2 cellular contexts compared by ENCODE assay signal in the genomic region with DNA sequence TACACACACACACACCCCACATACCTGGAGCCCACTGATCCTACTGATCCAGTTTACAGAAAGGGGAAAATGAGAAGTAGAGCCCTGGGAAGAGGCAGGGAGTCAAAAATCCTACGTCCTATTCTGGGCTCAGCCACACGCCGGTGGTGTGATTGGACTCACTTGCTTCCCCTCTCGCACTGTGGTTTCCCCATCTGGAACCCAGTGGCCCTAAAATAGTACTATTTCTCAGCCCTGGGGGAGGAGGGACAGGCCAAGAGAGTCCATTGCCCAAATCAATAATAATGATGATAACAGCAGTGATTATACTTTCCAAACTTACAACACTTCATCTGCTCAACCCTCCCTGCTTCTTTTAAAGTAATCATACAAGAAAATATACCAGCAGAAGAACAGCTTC.
TF ChIP-seq lines count a peak whose summit lies in the region.

No MANE protein-coding gene starts in this region.

TF ChIP-seq in liver, 16 proteins besides CTCF, POLR2A, EP300 and RAD21:
- peak; percentile 68 for TF ChIP-seq YY1 (IDR thresholded peaks at IDR 0.05)
- TF ChIP-seq, protein P1, sequence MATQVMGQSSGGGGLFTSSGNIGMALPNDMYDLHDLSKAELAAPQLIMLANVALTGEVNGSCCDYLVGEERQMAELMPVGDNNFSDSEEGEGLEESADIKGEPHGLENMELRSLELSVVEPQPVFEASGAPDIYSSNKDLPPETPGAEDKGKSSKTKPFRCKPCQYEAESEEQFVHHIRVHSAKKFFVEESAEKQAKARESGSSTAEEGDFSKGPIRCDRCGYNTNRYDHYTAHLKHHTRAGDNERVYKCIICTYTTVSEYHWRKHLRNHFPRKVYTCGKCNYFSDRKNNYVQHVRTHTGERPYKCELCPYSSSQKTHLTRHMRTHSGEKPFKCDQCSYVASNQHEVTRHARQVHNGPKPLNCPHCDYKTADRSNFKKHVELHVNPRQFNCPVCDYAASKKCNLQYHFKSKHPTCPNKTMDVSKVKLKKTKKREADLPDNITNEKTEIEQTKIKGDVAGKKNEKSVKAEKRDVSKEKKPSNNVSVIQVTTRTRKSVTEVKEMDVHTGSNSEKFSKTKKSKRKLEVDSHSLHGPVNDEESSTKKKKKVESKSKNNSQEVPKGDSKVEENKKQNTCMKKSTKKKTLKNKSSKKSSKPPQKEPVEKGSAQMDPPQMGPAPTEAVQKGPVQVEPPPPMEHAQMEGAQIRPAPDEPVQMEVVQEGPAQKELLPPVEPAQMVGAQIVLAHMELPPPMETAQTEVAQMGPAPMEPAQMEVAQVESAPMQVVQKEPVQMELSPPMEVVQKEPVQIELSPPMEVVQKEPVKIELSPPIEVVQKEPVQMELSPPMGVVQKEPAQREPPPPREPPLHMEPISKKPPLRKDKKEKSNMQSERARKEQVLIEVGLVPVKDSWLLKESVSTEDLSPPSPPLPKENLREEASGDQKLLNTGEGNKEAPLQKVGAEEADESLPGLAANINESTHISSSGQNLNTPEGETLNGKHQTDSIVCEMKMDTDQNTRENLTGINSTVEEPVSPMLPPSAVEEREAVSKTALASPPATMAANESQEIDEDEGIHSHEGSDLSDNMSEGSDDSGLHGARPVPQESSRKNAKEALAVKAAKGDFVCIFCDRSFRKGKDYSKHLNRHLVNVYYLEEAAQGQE (IDR thresholded peaks at IDR 0.05): peak; percentile 54
- no peak for TF ChIP-seq GABPA (IDR thresholded peaks at IDR 0.05 in 1 of 2, conservative IDR thresholded peaks at IDR 0.05 in 1 of 2)
- peak; percentile 32 for TF ChIP-seq HNF4G (IDR thresholded peaks at IDR 0.05)
- TF ChIP-seq FOXA2 (IDR thresholded peaks at IDR 0.05): peak; percentile 40
- TF ChIP-seq, protein P2, sequence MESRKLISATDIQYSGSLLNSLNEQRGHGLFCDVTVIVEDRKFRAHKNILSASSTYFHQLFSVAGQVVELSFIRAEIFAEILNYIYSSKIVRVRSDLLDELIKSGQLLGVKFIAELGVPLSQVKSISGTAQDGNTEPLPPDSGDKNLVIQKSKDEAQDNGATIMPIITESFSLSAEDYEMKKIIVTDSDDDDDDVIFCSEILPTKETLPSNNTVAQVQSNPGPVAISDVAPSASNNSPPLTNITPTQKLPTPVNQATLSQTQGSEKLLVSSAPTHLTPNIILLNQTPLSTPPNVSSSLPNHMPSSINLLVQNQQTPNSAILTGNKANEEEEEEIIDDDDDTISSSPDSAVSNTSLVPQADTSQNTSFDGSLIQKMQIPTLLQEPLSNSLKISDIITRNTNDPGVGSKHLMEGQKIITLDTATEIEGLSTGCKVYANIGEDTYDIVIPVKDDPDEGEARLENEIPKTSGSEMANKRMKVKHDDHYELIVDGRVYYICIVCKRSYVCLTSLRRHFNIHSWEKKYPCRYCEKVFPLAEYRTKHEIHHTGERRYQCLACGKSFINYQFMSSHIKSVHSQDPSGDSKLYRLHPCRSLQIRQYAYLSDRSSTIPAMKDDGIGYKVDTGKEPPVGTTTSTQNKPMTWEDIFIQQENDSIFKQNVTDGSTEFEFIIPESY (IDR thresholded peaks at IDR 0.05): peak; percentile 65
- peak; percentile 76 for TF ChIP-seq SP1 (IDR thresholded peaks at IDR 0.05)
- no peak for TF ChIP-seq FOXA1 (IDR thresholded peaks at IDR 0.05)
- no peak for TF ChIP-seq TAF1 (conservative IDR thresholded peaks at IDR 0.05)
- TF ChIP-seq HNF4A (conservative IDR thresholded peaks at IDR 0.05): peak; percentile 79 to 83
- TF ChIP-seq RXRA (IDR thresholded peaks at IDR 0.05): peak; percentile 87 to 93
- TF ChIP-seq JUND (IDR thresholded peaks at IDR 0.05): peak; percentile 60 to 83
- TF ChIP-seq EGR1 (IDR thresholded peaks at IDR 0.05; ENCODE audit: low read depth in 2 of 2): peak in 1 of 2 donors; percentile 41
- TF ChIP-seq, protein P3, sequence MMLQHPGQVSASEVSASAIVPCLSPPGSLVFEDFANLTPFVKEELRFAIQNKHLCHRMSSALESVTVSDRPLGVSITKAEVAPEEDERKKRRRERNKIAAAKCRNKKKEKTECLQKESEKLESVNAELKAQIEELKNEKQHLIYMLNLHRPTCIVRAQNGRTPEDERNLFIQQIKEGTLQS (IDR thresholded peaks at IDR 0.05): peak; percentile 44
- TF ChIP-seq NR2F2 (IDR thresholded peaks at IDR 0.05): no peak
- TF ChIP-seq, protein P4, sequence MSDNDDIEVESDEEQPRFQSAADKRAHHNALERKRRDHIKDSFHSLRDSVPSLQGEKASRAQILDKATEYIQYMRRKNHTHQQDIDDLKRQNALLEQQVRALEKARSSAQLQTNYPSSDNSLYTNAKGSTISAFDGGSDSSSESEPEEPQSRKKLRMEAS (IDR thresholded peaks at IDR 0.05): peak; percentile 66
TF ChIP-seq in liver: peak in this region for 12.

TF ChIP-seq in HepG2, 621 proteins besides CTCF, POLR2A, EP300 and RAD21:
- TF ChIP-seq, protein P5, sequence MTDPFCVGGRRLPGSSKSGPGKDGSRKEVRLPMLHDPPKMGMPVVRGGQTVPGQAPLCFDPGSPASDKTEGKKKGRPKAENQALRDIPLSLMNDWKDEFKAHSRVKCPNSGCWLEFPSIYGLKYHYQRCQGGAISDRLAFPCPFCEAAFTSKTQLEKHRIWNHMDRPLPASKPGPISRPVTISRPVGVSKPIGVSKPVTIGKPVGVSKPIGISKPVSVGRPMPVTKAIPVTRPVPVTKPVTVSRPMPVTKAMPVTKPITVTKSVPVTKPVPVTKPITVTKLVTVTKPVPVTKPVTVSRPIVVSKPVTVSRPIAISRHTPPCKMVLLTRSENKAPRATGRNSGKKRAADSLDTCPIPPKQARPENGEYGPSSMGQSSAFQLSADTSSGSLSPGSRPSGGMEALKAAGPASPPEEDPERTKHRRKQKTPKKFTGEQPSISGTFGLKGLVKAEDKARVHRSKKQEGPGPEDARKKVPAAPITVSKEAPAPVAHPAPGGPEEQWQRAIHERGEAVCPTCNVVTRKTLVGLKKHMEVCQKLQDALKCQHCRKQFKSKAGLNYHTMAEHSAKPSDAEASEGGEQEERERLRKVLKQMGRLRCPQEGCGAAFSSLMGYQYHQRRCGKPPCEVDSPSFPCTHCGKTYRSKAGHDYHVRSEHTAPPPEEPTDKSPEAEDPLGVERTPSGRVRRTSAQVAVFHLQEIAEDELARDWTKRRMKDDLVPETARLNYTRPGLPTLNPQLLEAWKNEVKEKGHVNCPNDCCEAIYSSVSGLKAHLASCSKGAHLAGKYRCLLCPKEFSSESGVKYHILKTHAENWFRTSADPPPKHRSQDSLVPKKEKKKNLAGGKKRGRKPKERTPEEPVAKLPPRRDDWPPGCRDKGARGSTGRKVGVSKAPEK (CRISPR knock-in tag; IDR thresholded peaks at IDR 0.05; ENCODE audit: borderline replicate concordance): no peak
- TF ChIP-seq ZNF83 (CRISPR knock-in tag; IDR thresholded peaks at IDR 0.05; ENCODE audit: borderline replicate concordance) (no peak), ZSCAN12 (CRISPR knock-in tag; IDR thresholded peaks at IDR 0.05) (no peak)
